Comparison of ENCODE assay signal across 26 cellular contexts in the genomic region with DNA sequence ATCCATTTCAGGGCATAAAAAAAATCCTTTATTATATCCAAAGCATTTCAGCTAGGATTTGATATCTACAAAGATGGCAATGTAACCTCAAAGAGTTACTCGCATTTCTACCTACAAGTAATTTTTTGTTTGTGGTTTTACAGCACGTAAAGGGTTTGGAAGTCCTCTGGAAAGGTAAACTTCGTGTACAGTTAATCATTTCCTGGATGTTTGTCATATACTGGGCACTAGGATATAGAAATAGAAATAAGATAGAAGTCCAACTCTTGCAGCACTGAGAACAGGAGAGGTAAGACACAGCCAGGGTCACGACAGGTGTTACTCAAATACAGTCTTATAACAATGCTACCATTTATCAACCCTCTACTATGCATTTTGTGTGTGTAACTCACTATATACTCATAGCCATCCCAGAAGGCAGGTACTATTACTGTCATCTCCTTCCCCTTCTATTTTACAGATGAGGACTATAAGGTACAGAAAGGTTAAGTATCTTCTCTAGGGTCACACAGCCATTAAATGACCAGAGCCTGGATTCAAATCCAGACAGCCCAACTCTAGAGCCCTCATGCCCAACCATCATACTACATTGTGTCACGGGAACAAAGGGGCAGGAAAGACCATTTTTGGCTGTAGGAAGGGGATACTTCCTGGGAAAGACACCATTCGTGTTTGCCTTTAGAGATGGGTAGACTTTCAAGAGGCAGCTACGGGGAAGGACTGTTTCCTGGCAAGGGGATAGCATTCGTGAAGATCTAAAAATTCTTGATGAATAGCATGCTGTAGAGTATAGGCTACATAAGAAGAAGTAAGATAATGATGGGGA. TPM values are rescaled to one million over a fixed set of nuclear protein-coding genes. Genes with fewer than 3 reads are reported as not detected.
DNase-seq lines count a peak whose midpoint lies in the region; ATAC-seq and TF ChIP-seq lines count a peak whose summit lies in the region.
"Had no signal": no experiment of that assay in that cellular context is flagged by ENCODE, and none has a peak within 500 bp of the region (broad histone marks: within the 10 kb centered on the region; RNA-seq: fewer than 3 reads in every experiment).

No MANE protein-coding gene starts in this region.

- DNase-seq in activated naive CD8-positive, alpha-beta T cell treated with anti-CD3 and anti-CD28 coated beads for 36 hours = no peak
- no peak for DNase-seq in activated naive CD8-positive, alpha-beta T cell treated with anti-CD3 and anti-CD28 coated beads, Interleukin-2, amount 50 U/mL, for 24 hours
- DNase-seq in HT1080 (ENCODE audit: low read depth) (peak; percentile 20), endothelial cell (ENCODE audit: low spot score) (no peak), gastrocnemius medialis (no peak)
- DNase-seq: AML-193, DMS79 treated with DMSO at 0.1 percent for 48 hours, GM23248, HCEC 1CT, NCI-H1417 treated with DMSO at 0.1 percent for 48 hours, NCI-H187 treated with DMSO at 0.1 percent for 48 hours, NCI-H2227 treated with DMSO at 0.1 percent for 48 hours, NCI-H524, NCI-H82, OCI-M1, SIG-M5 had no signal

- ATAC-seq in activated naive CD8-positive, alpha-beta T cell treated with anti-CD3 and anti-CD28 coated beads, Interleukin-2, amount 50 U/mL, for 24 hours = no peak
- ATAC-seq in gastrocnemius medialis (no peak), HG03045 (IDR thresholded peaks at IDR 0.05; ENCODE audit: unreplicated experiment) (no peak), GM18870 (IDR thresholded peaks at IDR 0.05; ENCODE audit: unreplicated experiment) (no peak), GM18517 (IDR thresholded peaks at IDR 0.05; ENCODE audit: unreplicated experiment) (no peak)
- ATAC-seq: SK-N-SH treated with all-trans-retinoic acid at 6 μM for 48 hours had no signal

- no peaks in the 10 kb centered on the region for H3K9me3 Mint-ChIP-seq in activated naive CD8-positive, alpha-beta T cell treated with anti-CD3 and anti-CD28 coated beads for 36 hours
- no peaks in the 10 kb centered on the region for H3K9me3 Mint-ChIP-seq in activated naive CD8-positive, alpha-beta T cell treated with anti-CD3 and anti-CD28 coated beads, Interleukin-2, amount 50 U/mL, for 24 hours
- no peaks in the 10 kb centered on the region for H3K9me3 Mint-ChIP-seq in endothelial cell (ENCODE audit: unreplicated experiment)

- H3K27ac Mint-ChIP-seq in activated naive CD8-positive, alpha-beta T cell treated with anti-CD3 and anti-CD28 coated beads for 36 hours = peak overlapping the region; percentile 12
- no peak overlapping the region for H3K27ac Mint-ChIP-seq in activated naive CD8-positive, alpha-beta T cell treated with anti-CD3 and anti-CD28 coated beads, Interleukin-2, amount 50 U/mL, for 24 hours
- peak overlapping the region; percentile 71 for H3K27ac Mint-ChIP-seq in endothelial cell (ENCODE audit: unreplicated experiment)

- peaks cover 2% of the 10 kb centered on the region for H3K4me1 Mint-ChIP-seq in activated naive CD8-positive, alpha-beta T cell treated with anti-CD3 and anti-CD28 coated beads for 36 hours
- no peaks in the 10 kb centered on the region for H3K4me1 Mint-ChIP-seq in activated naive CD8-positive, alpha-beta T cell treated with anti-CD3 and anti-CD28 coated beads, Interleukin-2, amount 50 U/mL, for 24 hours
- peaks cover 40% of the 10 kb centered on the region for H3K4me1 Mint-ChIP-seq in endothelial cell (ENCODE audit: unreplicated experiment)

- no peaks in the 10 kb centered on the region for H3K27me3 ChIP-seq in gastrocnemius medialis

- TF ChIP-seq CTCF in endothelial cell (IDR thresholded peaks at IDR 0.05; ENCODE audit: unreplicated experiment) = no peak
- no peak for TF ChIP-seq CTCF in gastrocnemius medialis (IDR thresholded peaks at IDR 0.05 in 4 of 5, conservative IDR thresholded peaks at IDR 0.05 in 1 of 5)

- H3K36me3 Mint-ChIP-seq in activated naive CD8-positive, alpha-beta T cell treated with anti-CD3 and anti-CD28 coated beads for 36 hours = no peaks in the 10 kb centered on the region
- H3K36me3 Mint-ChIP-seq in activated naive CD8-positive, alpha-beta T cell treated with anti-CD3 and anti-CD28 coated beads, Interleukin-2, amount 50 U/mL, for 24 hours (ENCODE audit: low read depth) = peaks cover 12% of the 10 kb centered on the region
- H3K36me3 Mint-ChIP-seq in endothelial cell (ENCODE audit: low read depth, unreplicated experiment) = peaks cover 14% of the 10 kb centered on the region

- no peak overlapping the region for H3K4me3 Mint-ChIP-seq in activated naive CD8-positive, alpha-beta T cell treated with anti-CD3 and anti-CD28 coated beads for 36 hours
- H3K4me3 Mint-ChIP-seq in activated naive CD8-positive, alpha-beta T cell treated with anti-CD3 and anti-CD28 coated beads, Interleukin-2, amount 50 U/mL, for 24 hours = no peak overlapping the region
- no peak overlapping the region for H3K4me3 Mint-ChIP-seq in endothelial cell (ENCODE audit: unreplicated experiment)
- H3K4me3 Mint-ChIP-seq: CD14-positive monocyte had no signal

- H3K9me3 ChIP-seq in gastrocnemius medialis = no peaks in the 10 kb centered on the region

- TF ChIP-seq POLR2A in gastrocnemius medialis (IDR thresholded peaks at IDR 0.05) = no peak

- no peaks in the 10 kb centered on the region for H3K27me3 Mint-ChIP-seq in activated naive CD8-positive, alpha-beta T cell treated with anti-CD3 and anti-CD28 coated beads for 36 hours
- H3K27me3 Mint-ChIP-seq in activated naive CD8-positive, alpha-beta T cell treated with anti-CD3 and anti-CD28 coated beads, Interleukin-2, amount 50 U/mL, for 24 hours = no peaks in the 10 kb centered on the region
- H3K27me3 Mint-ChIP-seq in endothelial cell (ENCODE audit: unreplicated experiment) = peaks cover 3% of the 10 kb centered on the region

- intact Hi-C loops in gastrocnemius medialis (cut with DNase I; ENCODE audit: low total_unique reads) = no loop called here

- peaks cover 0 to 31% of the 10 kb centered on the region in 2 donors for H3K36me3 ChIP-seq in gastrocnemius medialis

- peaks cover 17 to 28% of the 10 kb centered on the region in 2 donors for H3K4me1 ChIP-seq in gastrocnemius medialis

- in situ Hi-C loops in gastrocnemius medialis (cut with MboI; ENCODE audit: low sequenced_read_pairs in 4 of 4) = loop anchor here in 1 of 4 donors (25.0 kb wide), 1 partner anchor 672 kb away; the partner anchor contains the start of gene OR1K1

- H3K4me3 ChIP-seq in gastrocnemius medialis = no peak overlapping the region
- H3K4me3 ChIP-seq: GM23248 had no signal

- H3K27ac ChIP-seq in gastrocnemius medialis = peak overlapping the region; percentile 30 to 50 (median 45)
- H3K27ac ChIP-seq: 22Rv1, GM23248, KMS-11 had no signal

RNA-seq across cellular contexts. Expression of gene NDUFA8, which starts 19.0 kb away (rescaled TPM):
- total RNA-seq in activated naive CD8-positive, alpha-beta T cell treated with anti-CD3 and anti-CD28 coated beads for 36 hours = 10 to 100 TPM; 55.2 to 56.4 TPM
- 60.8 and 76.1 TPM in 2 replicates for total RNA-seq in HT1080 (2014; rRNA removed; shearing (Covaris generic))
- 93.4 and 101 TPM in 2 replicates for polyA plus RNA-seq in HT1080 (2015; cell fraction: cytosol; rRNA removed)
- polyA plus RNA-seq in HT1080 (2015; cell fraction: nucleus; rRNA removed) = 39.9 and 42.3 TPM in 2 replicates
- total RNA-seq in endothelial cell (ENCODE audit: unreplicated experiment) (45.2 TPM), gastrocnemius medialis (100 to 1,000 TPM in 1 of 4 donors, 10 to 100 TPM in 3; 51.0 to 114 (median 92.8) TPM)

RNA-seq across cellular contexts. Expression of gene MORN5, which starts 19.1 kb away (rescaled TPM):
- not detected for total RNA-seq in activated naive CD8-positive, alpha-beta T cell treated with anti-CD3 and anti-CD28 coated beads for 36 hours
- total RNA-seq in HT1080 (2014; rRNA removed; shearing (Covaris generic)) = not detected in 2 replicates
- not detected in 2 replicates for polyA plus RNA-seq in HT1080 (2015; cell fraction: cytosol; rRNA removed)
- polyA plus RNA-seq in HT1080 (2015; cell fraction: nucleus; rRNA removed) = not detected in 2 replicates
- 0.64 TPM for total RNA-seq in endothelial cell (ENCODE audit: unreplicated experiment)
- total RNA-seq in gastrocnemius medialis = not detected
- total RNA-seq: G401, GM23248, M059J, RPMI7951 had no signal
- polyA plus RNA-seq: CD14-positive monocyte, GM23248 had no signal

RNA-seq across cellular contexts. Expression of gene TTLL11, which starts 47.5 kb away (rescaled TPM):
- 1 to 10 TPM; 2.5 to 2.8 TPM for total RNA-seq in activated naive CD8-positive, alpha-beta T cell treated with anti-CD3 and anti-CD28 coated beads for 36 hours
- 7.1 and 9.1 TPM in 2 replicates for total RNA-seq in HT1080 (2014; rRNA removed; shearing (Covaris generic))
- polyA plus RNA-seq in HT1080 (2015; cell fraction: cytosol; rRNA removed) = 5.7 and 6.7 TPM in 2 replicates
- polyA plus RNA-seq in HT1080 (2015; cell fraction: nucleus; rRNA removed) = 5.4 and 6.4 TPM in 2 replicates
- total RNA-seq in endothelial cell (ENCODE audit: unreplicated experiment) (4.0 TPM), gastrocnemius medialis (10 to 100 TPM; 12.3 to 20.5 (median 15.3) TPM)
